In the genomic region with DNA sequence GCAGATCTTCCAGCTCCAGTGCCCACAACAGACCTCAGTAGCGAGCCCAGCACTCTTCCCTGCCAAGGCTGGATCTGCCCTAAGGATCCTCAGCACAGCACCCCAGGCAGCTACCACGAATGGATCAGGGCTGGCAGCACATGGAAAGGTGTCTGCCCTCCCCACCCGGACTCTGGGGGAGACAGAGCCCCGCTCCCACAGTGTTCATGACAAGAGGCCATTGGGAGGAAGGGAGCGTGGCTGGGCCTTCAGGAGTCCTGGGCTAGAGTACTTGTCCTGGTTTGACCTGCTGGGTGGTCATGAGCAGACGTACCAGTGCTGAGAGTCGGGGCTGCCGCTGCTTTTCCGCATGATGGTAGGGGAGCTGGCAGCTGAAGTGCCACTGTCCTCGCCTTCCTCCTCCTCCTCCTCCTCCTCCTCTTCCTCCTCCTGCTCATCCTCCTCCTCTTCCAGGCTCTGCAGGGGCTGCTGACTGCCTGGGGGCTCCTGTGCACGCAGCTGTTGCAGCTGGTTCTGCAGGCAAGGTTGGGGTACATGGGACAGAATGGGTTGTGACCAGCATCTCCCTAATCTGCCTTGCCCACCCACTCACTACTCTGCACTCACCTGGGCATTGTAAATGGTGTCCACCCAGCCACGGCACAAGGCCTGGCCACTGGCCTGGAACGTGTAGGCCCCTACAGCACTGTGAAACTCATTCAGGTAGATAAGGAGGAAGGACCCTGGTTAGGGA, we compare ENCODE assay signal across 24 cellular contexts. TPM values are rescaled to one million over a fixed set of nuclear protein-coding genes. Genes with fewer than 3 reads are reported as not detected.
"Had no signal": no experiment of that assay in that cellular context is flagged by ENCODE, and none has a peak within 500 bp of the region (broad histone marks: within the 10 kb centered on the region; RNA-seq: fewer than 3 reads in every experiment).

No MANE protein-coding gene starts in this region.

- H3K27me3 ChIP-seq: gastrocnemius medialis, pancreas, vagina had no signal

- H3K4me1 ChIP-seq: gastrocnemius medialis, pancreas, vagina had no signal

- H3K36me3 ChIP-seq: gastrocnemius medialis, pancreas had no signal

- H3K27me3 Mint-ChIP-seq: progenitor cell of endocrine pancreas; stimulated activated naive CD8-positive, alpha-beta T cell treated with anti-CD3 and anti-CD28 coated beads, Interleukin-15, Interleukin-2, amounts not matched to agents 100 ng/mL and 50 ng/mL, for 24 hours had no signal

- FAIRE-seq: islet of Langerhans, pancreas, small intestine had no signal

- H3K4me3 Mint-ChIP-seq: stimulated activated naive CD8-positive, alpha-beta T cell treated with anti-CD3 and anti-CD28 coated beads, Interleukin-15, Interleukin-2, amounts not matched to agents 100 ng/mL and 50 ng/mL, for 24 hours had no signal

- DNase-seq: cortex of kidney; dorsolateral prefrontal cortex; effector CD8-positive, alpha-beta T cell; gastrocnemius medialis; heart right ventricle; hypothalamus; mammary epithelial cell; mucosa of descending colon; naive thymus-derived CD8-positive, alpha-beta T cell; nucleus accumbens; right cardiac atrium; small intestine; stimulated activated CD4-positive, alpha-beta T cell treated with anti-CD3 and anti-CD28 coated beads, Interleukin-2, amount 100 ng/mL, for 48 hours; substantia nigra had no signal

- ATAC-seq: esophagus mucosa; gastrocnemius medialis; heart right ventricle; left lobe of liver; mucosa of descending colon; naive thymus-derived CD8-positive, alpha-beta T cell; pancreas; right cardiac atrium had no signal

- H3K27ac ChIP-seq: dorsolateral prefrontal cortex, gastrocnemius medialis, heart right ventricle, pancreas, upper lobe of left lung, vagina had no signal

- H3K9me3 ChIP-seq: gastrocnemius medialis, heart right ventricle, mucosa of descending colon, pancreas, upper lobe of left lung, vagina had no signal

- H3K27ac Mint-ChIP-seq: progenitor cell of endocrine pancreas; stimulated activated naive CD8-positive, alpha-beta T cell treated with anti-CD3 and anti-CD28 coated beads, Interleukin-15, Interleukin-2, amounts not matched to agents 100 ng/mL and 50 ng/mL, for 24 hours had no signal

- H3K4me3 ChIP-seq: dorsolateral prefrontal cortex, gastrocnemius medialis, heart right ventricle, mucosa of descending colon, pancreas, upper lobe of left lung, vagina had no signal

- H3K9me3 Mint-ChIP-seq: naive thymus-derived CD8-positive, alpha-beta T cell; stimulated activated naive CD8-positive, alpha-beta T cell treated with anti-CD3 and anti-CD28 coated beads, Interleukin-15, Interleukin-2, amounts not matched to agents 100 ng/mL and 50 ng/mL, for 24 hours had no signal

RNA-seq across cellular contexts. Expression of gene ESPN, which starts 44.3 kb away (rescaled TPM):
- total RNA-seq: fibroblast of lung had no signal
- polyA plus RNA-seq: fibroblast of lung, neural cell had no signal

RNA-seq across cellular contexts. Expression of gene HES2, which starts 49.2 kb away (rescaled TPM):
- total RNA-seq: naive thymus-derived CD8-positive, alpha-beta T cell had no signal
- polyA plus RNA-seq: fibroblast of lung; naive thymus-derived CD8-positive, alpha-beta T cell; neural cell; pancreas; right cardiac atrium had no signal
